Comparison of ENCODE assay signal across 37 cellular contexts in genomic region chr12:44248436-44248835, GRCh38.
"Had no signal": no experiment of that assay in that cellular context is flagged by ENCODE, and none has a peak within 500 bp of the region (broad histone marks: within the 10 kb centered on the region; RNA-seq: fewer than 3 reads in every experiment).

No MANE protein-coding gene starts in this region.

- H3K4me1 Mint-ChIP-seq: activated naive CD4-positive, alpha-beta T cell treated with anti-CD3 and anti-CD28 coated beads, Interleukin-2, amount 10 ng/mL, durations not matched to agents 7 days and 5 days; activated naive CD4-positive, alpha-beta T cell treated with anti-CD3 and anti-CD28 coated beads, Interleukin-2, amount 50 U/mL, for 24 hours; activated naive CD8-positive, alpha-beta T cell treated with anti-CD3 and anti-CD28 coated beads for 36 hours; activated naive CD8-positive, alpha-beta T cell treated with anti-CD3 and anti-CD28 coated beads, Interleukin-2, amount 10 ng/mL, durations not matched to agents 7 days and 5 days; activated naive CD8-positive, alpha-beta T cell treated with anti-CD3 and anti-CD28 coated beads, Interleukin-2, amount 50 U/mL, for 24 hours; activated T-helper 17 cell treated with anti-CD3 and anti-CD28 coated beads, Interleukin-2, amount 50 U/mL, for 72 hours; central memory CD8-positive, alpha-beta T cell had no signal

- H3K36me3 Mint-ChIP-seq: activated naive CD4-positive, alpha-beta T cell treated with anti-CD3 and anti-CD28 coated beads, Interleukin-2, amount 10 ng/mL, durations not matched to agents 7 days and 5 days; activated naive CD8-positive, alpha-beta T cell treated with anti-CD3 and anti-CD28 coated beads, Interleukin-2, amount 10 ng/mL, durations not matched to agents 7 days and 5 days had no signal

- H3K36me3 ChIP-seq: adrenal gland, brain microvascular endothelial cell, breast epithelium, cardiac muscle cell had no signal

- H3K27ac Mint-ChIP-seq: activated naive CD4-positive, alpha-beta T cell treated with anti-CD3 and anti-CD28 coated beads for 36 hours; activated naive CD4-positive, alpha-beta T cell treated with anti-CD3 and anti-CD28 coated beads, Interleukin-2, amount 10 ng/mL, durations not matched to agents 7 days and 5 days; activated naive CD4-positive, alpha-beta T cell treated with anti-CD3 and anti-CD28 coated beads, Interleukin-2, amount 50 U/mL, for 24 hours; activated naive CD4-positive, alpha-beta T cell treated with anti-CD3 and anti-CD28 coated beads, Interleukin-2, amount 50 U/mL, for 72 hours; activated naive CD8-positive, alpha-beta T cell; activated naive CD8-positive, alpha-beta T cell treated with anti-CD3 and anti-CD28 coated beads for 36 hours; activated naive CD8-positive, alpha-beta T cell treated with anti-CD3 and anti-CD28 coated beads, Interleukin-2, amount 10 ng/mL, durations not matched to agents 7 days and 5 days; activated naive CD8-positive, alpha-beta T cell treated with anti-CD3 and anti-CD28 coated beads, Interleukin-2, amount 50 U/mL, for 24 hours; activated T-cell treated with anti-CD3 and anti-CD28 coated beads, Interleukin-2, amount 50 U/mL, for 24 hours; activated T-cell treated with anti-CD3 and anti-CD28 coated beads, Interleukin-2, amount 50 U/mL, for 72 hours; activated T-helper 1 cell treated with anti-CD3 and anti-CD28 coated beads, Interleukin-12 subunit alpha, Interleukin-12 subunit beta, Interleukin-2, Interleukin-4 antibody, amounts not matched to agents 30 ng/mL and 10 ng/mL and 1 ng/mL, durations not matched to agents 14 hours and 24 hours and 36 hours; activated T-helper 17 cell treated with anti-CD3 and anti-CD28 coated beads, Interleukin-2, amount 50 U/mL, for 72 hours; activated T-helper 2 cell treated with anti-CD3 and anti-CD28 coated beads, Interferon-gamma antibody, Interleukin-2, Interleukin-4, amounts not matched to agents 10 μg/mL and 5 μg/mL and 100 μg/mL, durations not matched to agents 14 hours and 24 hours and 36 hours had no signal

- H3K27ac ChIP-seq: adrenal gland, ascending aorta, body of pancreas, brain microvascular endothelial cell, breast epithelium, cardiac muscle cell had no signal

- H3K27me3 Mint-ChIP-seq: activated naive CD4-positive, alpha-beta T cell treated with anti-CD3 and anti-CD28 coated beads, Interleukin-2, amount 10 ng/mL, durations not matched to agents 7 days and 5 days; activated naive CD4-positive, alpha-beta T cell treated with anti-CD3 and anti-CD28 coated beads, Interleukin-2, amount 50 U/mL, for 24 hours; activated naive CD8-positive, alpha-beta T cell; activated naive CD8-positive, alpha-beta T cell treated with anti-CD3 and anti-CD28 coated beads for 36 hours; activated naive CD8-positive, alpha-beta T cell treated with anti-CD3 and anti-CD28 coated beads, Interleukin-2, amount 10 ng/mL, durations not matched to agents 7 days and 5 days; activated naive CD8-positive, alpha-beta T cell treated with anti-CD3 and anti-CD28 coated beads, Interleukin-2, amount 50 U/mL, for 24 hours; activated T-cell treated with anti-CD3 and anti-CD28 coated beads, Interleukin-2, amount 50 U/mL, for 24 hours; activated T-helper 17 cell treated with anti-CD3 and anti-CD28 coated beads, Interleukin-2, amount 50 U/mL, for 72 hours; brain; central memory CD8-positive, alpha-beta T cell had no signal

- H3K4me1 ChIP-seq: adrenal gland, ascending aorta, body of pancreas, breast epithelium had no signal

- H3K9me3 Mint-ChIP-seq: activated naive CD4-positive, alpha-beta T cell treated with anti-CD3 and anti-CD28 coated beads for 36 hours; activated naive CD4-positive, alpha-beta T cell treated with anti-CD3 and anti-CD28 coated beads, Interleukin-2, amount 10 ng/mL, durations not matched to agents 7 days and 5 days; activated naive CD4-positive, alpha-beta T cell treated with anti-CD3 and anti-CD28 coated beads, Interleukin-2, amount 50 U/mL, for 24 hours; activated T-helper 17 cell treated with anti-CD3 and anti-CD28 coated beads, Interleukin-2, amount 50 U/mL, for 72 hours; activated T-helper 2 cell treated with anti-CD3 and anti-CD28 coated beads, Interferon-gamma antibody, Interleukin-2, Interleukin-4, amounts not matched to agents 10 μg/mL and 5 μg/mL and 100 μg/mL, durations not matched to agents 14 hours and 24 hours and 36 hours had no signal

- ATAC-seq: activated naive CD4-positive, alpha-beta T cell treated with anti-CD3 and anti-CD28 coated beads, Interleukin-2, amount 50 U/mL, for 72 hours; activated naive CD8-positive, alpha-beta T cell treated with anti-CD3 and anti-CD28 coated beads, Interleukin-2, amount 50 U/mL, for 24 hours; activated T-cell treated with anti-CD3 and anti-CD28 coated beads, Interleukin-2, amount 50 U/mL, for 4 hours; activated T-cell treated with anti-CD3 and anti-CD28 coated beads, Interleukin-2, amount 50 U/mL, for 72 hours; activated T-helper 17 cell treated with anti-CD3 and anti-CD28 coated beads, Interleukin-2, amount 50 U/mL, for 72 hours; body of pancreas had no signal

- H3K27me3 ChIP-seq: adrenal gland, ascending aorta, body of pancreas, brain microvascular endothelial cell, breast epithelium, cardiac muscle cell had no signal

- H3K4me3 ChIP-seq: adrenal gland, ascending aorta, body of pancreas, breast epithelium, cardiac muscle cell had no signal

- H3K4me3 Mint-ChIP-seq: activated naive CD4-positive, alpha-beta T cell treated with anti-CD3 and anti-CD28 coated beads for 36 hours; activated naive CD4-positive, alpha-beta T cell treated with anti-CD3 and anti-CD28 coated beads, Interleukin-2, amount 10 ng/mL, durations not matched to agents 7 days and 5 days; activated naive CD4-positive, alpha-beta T cell treated with anti-CD3 and anti-CD28 coated beads, Interleukin-2, amount 50 U/mL, for 24 hours; activated naive CD8-positive, alpha-beta T cell; activated naive CD8-positive, alpha-beta T cell treated with anti-CD3 and anti-CD28 coated beads for 36 hours; activated naive CD8-positive, alpha-beta T cell treated with anti-CD3 and anti-CD28 coated beads, Interleukin-2, amount 10 ng/mL, durations not matched to agents 7 days and 5 days; activated naive CD8-positive, alpha-beta T cell treated with anti-CD3 and anti-CD28 coated beads, Interleukin-2, amount 50 U/mL, for 24 hours; activated T-cell treated with anti-CD3 and anti-CD28 coated beads, Interleukin-2, amount 50 U/mL, for 24 hours; activated T-cell treated with anti-CD3 and anti-CD28 coated beads, Interleukin-2, amount 50 U/mL, for 4 hours; activated T-cell treated with anti-CD3 and anti-CD28 coated beads, Interleukin-2, amount 50 U/mL, for 72 hours; activated T-helper 1 cell treated with anti-CD3 and anti-CD28 coated beads, Interleukin-12 subunit alpha, Interleukin-12 subunit beta, Interleukin-2, Interleukin-4 antibody, amounts not matched to agents 30 ng/mL and 10 ng/mL and 1 ng/mL, durations not matched to agents 14 hours and 24 hours and 36 hours; activated T-helper 17 cell treated with anti-CD3 and anti-CD28 coated beads, Interleukin-2, amount 50 U/mL, for 72 hours; brain; central memory CD8-positive, alpha-beta T cell had no signal

- H3K9me3 ChIP-seq: adrenal gland, ascending aorta, body of pancreas, breast epithelium had no signal

- DNase-seq: activated effector memory CD4-positive, alpha-beta T cell treated with anti-CD3 and anti-CD28 coated beads, Interleukin-2, amount 50 U/mL, for 16 hours; activated effector memory CD4-positive, alpha-beta T cell treated with Interleukin-2 at 50 U/mL for 16 hours; activated gamma-delta T cell; activated gamma-delta T cell treated with Interleukin-2 at 50 U/mL for 16 hours; activated naive CD4-positive, alpha-beta T cell; activated naive CD4-positive, alpha-beta T cell treated with anti-CD3 and anti-CD28 coated beads for 36 hours; activated naive CD4-positive, alpha-beta T cell treated with anti-CD3 and anti-CD28 coated beads, Interleukin-2, amount 10 ng/mL, durations not matched to agents 7 days and 5 days; activated naive CD4-positive, alpha-beta T cell treated with anti-CD3 and anti-CD28 coated beads, Interleukin-2, amount 50 U/mL, for 16 hours; activated naive CD4-positive, alpha-beta T cell treated with Interleukin-2 at 50 U/mL for 16 hours; activated naive CD8-positive, alpha-beta T cell treated with anti-CD3 and anti-CD28 coated beads for 36 hours; activated naive CD8-positive, alpha-beta T cell treated with anti-CD3 and anti-CD28 coated beads, Interleukin-2, amount 10 ng/mL, durations not matched to agents 7 days and 5 days; activated naive CD8-positive, alpha-beta T cell treated with anti-CD3 and anti-CD28 coated beads, Interleukin-2, amount 50 U/mL, for 24 hours; activated T-cell treated with anti-CD3 and anti-CD28 coated beads, Interleukin-2, amount 50 U/mL, for 24 hours; activated T-cell treated with anti-CD3 and anti-CD28 coated beads, Interleukin-2, amount 50 U/mL, for 4 hours; activated T-cell treated with anti-CD3 and anti-CD28 coated beads, Interleukin-2, amount 50 U/mL, for 48 hours; activated T-cell treated with anti-CD3 and anti-CD28 coated beads, Interleukin-2, amount 50 U/mL, for 72 hours; adrenal gland; amniotic stem cell; amygdala; anterior cingulate cortex; aorta; body of pancreas; brain microvascular endothelial cell; caudate nucleus; central memory CD4-positive, alpha-beta T cell; cerebellar nuclear complex had no signal
